29 cellular contexts compared by ENCODE assay signal in genomic region chr2:215671244-215671643, GRCh38.
"Had no signal": no experiment of that assay in that cellular context is flagged by ENCODE, and none has a peak within 500 bp of the region (broad histone marks: within the 10 kb centered on the region; RNA-seq: fewer than 3 reads in every experiment).

No MANE protein-coding gene starts in this region.

- H3K27me3 ChIP-seq: hepatocyte, neural progenitor cell, right atrium auricular region, right lobe of liver, stomach, testis, thyroid gland, transverse colon, upper lobe of left lung, vagina had no signal

- H3K9ac ChIP-seq: neural progenitor cell, parathyroid adenoma had no signal

- H3K4me3 ChIP-seq: hepatocyte, lower lobe of right lung, neural progenitor cell, right atrium auricular region, right lobe of liver, smooth muscle cell, stomach, testis, thyroid gland, transverse colon, upper lobe of left lung, vagina had no signal

- H3K4me1 Mint-ChIP-seq: naive B cell; natural killer cell; stimulated activated naive B cell treated with anti-CD40 and anti-IgM and Interleukin-4, amounts not matched to agents 10 μg/mL and 1 μg/mL and 100 μg/mL, for 72 hours had no signal

- H3K4me3 Mint-ChIP-seq: mesothelial cell of epicardium; naive B cell; natural killer cell; nephron progenitor cell; neural progenitor cell; stimulated activated naive B cell treated with anti-CD40 and anti-IgM and Interleukin-4, amounts not matched to agents 10 μg/mL and 1 μg/mL and 100 μg/mL, for 72 hours had no signal

- H3K36me3 ChIP-seq: lower lobe of right lung, neural progenitor cell, neutrophil, right atrium auricular region, right lobe of liver, stomach, thyroid gland, transverse colon, upper lobe of left lung, vagina had no signal

- H3K4me2 ChIP-seq: neural progenitor cell, smooth muscle cell had no signal

- H3K9me3 ChIP-seq: lower lobe of right lung, neutrophil, right atrium auricular region, right lobe of liver, stomach, testis, thyroid gland, transverse colon, upper lobe of left lung, vagina had no signal

- H3K27ac Mint-ChIP-seq: mesothelial cell of epicardium; naive B cell; natural killer cell; nephron progenitor cell; neural progenitor cell; stimulated activated naive B cell treated with anti-CD40 and anti-IgM and Interleukin-4, amounts not matched to agents 10 μg/mL and 1 μg/mL and 100 μg/mL, for 72 hours had no signal

- H2AFZ ChIP-seq: hepatocyte, neural progenitor cell, parathyroid adenoma had no signal

- H3K36me3 Mint-ChIP-seq: natural killer cell; neural progenitor cell; stimulated activated naive B cell treated with anti-CD40 and anti-IgM and Interleukin-4, amounts not matched to agents 10 μg/mL and 1 μg/mL and 100 μg/mL, for 72 hours had no signal

- H3K79me2 ChIP-seq: hepatocyte, parathyroid adenoma had no signal

- H3K27ac ChIP-seq: lower lobe of right lung, neural progenitor cell, neutrophil, parathyroid adenoma, right atrium auricular region, right lobe of liver, stomach, testis, thyroid gland, transverse colon, upper lobe of left lung, vagina had no signal

- H3K4me1 ChIP-seq: lower lobe of right lung, testis, thyroid gland, transverse colon, upper lobe of left lung, vagina had no signal

- DNase-seq: kidney glomerular epithelial cell; left cardiac atrium; left ventricle myocardium superior; lower lobe of right lung; mammary epithelial cell; mesenchymal stem cell; naive B cell; natural killer cell; nephron progenitor cell; occipital lobe; right lobe of liver; stimulated activated CD4-positive, alpha-beta T cell treated with anti-CD3 and anti-CD28 coated beads, Interleukin-15, amount 100 ng/mL, for 24 hours; stimulated activated CD4-positive, alpha-beta T cell treated with anti-CD3 and anti-CD28 coated beads, Interleukin-2, amount 100 ng/mL, for 24 hours; stimulated activated CD4-positive, alpha-beta T cell treated with anti-CD3 and anti-CD28 coated beads, Interleukin-4, amount 100 ng/mL, for 1 hour; stimulated activated naive B cell treated with anti-CD40 and anti-IgM and Interleukin-4, amounts not matched to agents 10 μg/mL and 1 μg/mL and 100 μg/mL, for 72 hours; stimulated activated naive CD8-positive, alpha-beta T cell treated with anti-CD3 and anti-CD28 coated beads, Interleukin-15, Interleukin-2, amounts not matched to agents 100 U/mL and 50 U/mL, for 24 hours; stomach; testis; thyroid gland; transverse colon; upper lobe of left lung had no signal
